Comparison of ENCODE assay signal across 1 cellular context in genomic region chr3:52065264-52065756, GRCh38.
TF ChIP-seq lines count a peak whose summit lies in the region.

No MANE protein-coding gene starts in this region.

TF ChIP-seq in HepG2, 621 proteins besides CTCF, POLR2A, EP300 and RAD21:
- TF ChIP-seq ZNF687 (CRISPR knock-in tag; IDR thresholded peaks at IDR 0.05) (peak; percentile 42), NR2C2 (CRISPR knock-in tag; IDR thresholded peaks at IDR 0.05; ENCODE audit: borderline replicate concordance) (no peak), MAX (IDR thresholded peaks at IDR 0.05) (0 out of 2 replicates have a peak, but pooled peaks have one; percentile 20)
